8 cellular contexts compared by ENCODE assay signal in the genomic region with DNA sequence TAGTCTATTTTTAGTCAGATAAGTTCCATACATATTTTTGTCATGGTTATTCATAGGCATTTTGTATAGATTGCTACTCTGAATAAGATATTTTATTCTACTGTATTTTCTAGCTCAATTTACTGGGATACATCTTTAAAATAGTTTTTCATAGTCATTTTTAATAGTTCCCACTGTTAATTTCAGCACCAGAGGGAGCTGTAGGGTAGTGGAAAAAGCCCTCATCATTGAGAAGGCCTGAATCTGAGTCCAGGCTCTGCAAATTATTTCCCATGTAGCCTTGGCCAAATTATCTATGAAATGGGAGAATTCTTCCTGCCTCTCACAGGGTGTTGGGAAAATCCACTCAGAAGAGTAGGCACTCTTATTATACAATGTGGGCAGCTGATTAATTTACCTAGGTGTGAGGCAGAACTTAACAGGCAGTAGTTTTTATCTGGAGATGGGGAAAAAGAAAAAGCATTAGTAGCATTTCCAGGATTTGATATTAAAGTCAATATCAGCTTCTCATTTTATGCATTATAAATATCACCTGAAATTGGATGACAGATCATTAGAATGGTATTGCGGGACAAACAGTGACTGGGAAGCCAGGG.
DNase-seq lines count a peak whose midpoint lies in the region; ATAC-seq and TF ChIP-seq lines count a peak whose summit lies in the region.

No MANE protein-coding gene starts in this region.

- no peak overlapping the region for H3K27ac Mint-ChIP-seq in HFFc6
- H3K27ac Mint-ChIP-seq in stimulated activated memory B cell treated with anti-CD40 and anti-IgM and Interleukin-4, amounts not matched to agents 10 μg/mL and 1 μg/mL and 100 μg/mL, for 72 hours = no peak overlapping the region

- peak; percentile 62 for TF ChIP-seq CTCF in AG10803 (conservative IDR thresholded peaks at IDR 0.05; ENCODE audit: low read length)
- peak; percentile 71 for TF ChIP-seq CTCF in HFFc6 (IDR thresholded peaks at IDR 0.05)
- peak; percentile 70 for TF ChIP-seq CTCF in PC-9 (conservative IDR thresholded peaks at IDR 0.05)
- peak; percentile 33 to 73 (median 54) for TF ChIP-seq CTCF in sigmoid colon (IDR thresholded peaks at IDR 0.05)

- no peak overlapping the region for H3K27ac ChIP-seq in PC-9
- no peak overlapping the region for H3K27ac ChIP-seq in sigmoid colon

- H3K36me3 Mint-ChIP-seq in HFFc6 (ENCODE audit: low read depth) = no peaks in the 10 kb centered on the region
- no peaks in the 10 kb centered on the region for H3K36me3 Mint-ChIP-seq in stimulated activated memory B cell treated with anti-CD40 and anti-IgM and Interleukin-4, amounts not matched to agents 10 μg/mL and 1 μg/mL and 100 μg/mL, for 72 hours

- H3K4me3 Mint-ChIP-seq in HFFc6 = no peak overlapping the region
- H3K4me3 Mint-ChIP-seq in stimulated activated memory B cell treated with anti-CD40 and anti-IgM and Interleukin-4, amounts not matched to agents 10 μg/mL and 1 μg/mL and 100 μg/mL, for 72 hours = no peak overlapping the region

- H3K4me2 ChIP-seq in PC-9 = no peak overlapping the region

- TF ChIP-seq EP300 in sigmoid colon (IDR thresholded peaks at IDR 0.05) = no peak

- H3K9me3 ChIP-seq in PC-9 (ENCODE audit: insufficient read depth, low read depth) (no peaks in the 10 kb centered on the region), sigmoid colon (no peaks in the 10 kb centered on the region)

- CTCF ChIA-PET in PC-9 (lab: Charles Lee) = interaction anchor here (0.6 kb wide), 1 partner anchor 45 kb away, joined by 3 read pairs; no protein-coding TSS in a partner anchor

- H4K20me1 ChIP-seq in PC-9 (ENCODE audit: insufficient read depth) = no peaks in the 10 kb centered on the region

- no peaks in the 10 kb centered on the region for H3K4me1 Mint-ChIP-seq in HFFc6 (ENCODE audit: low read depth)
- no peaks in the 10 kb centered on the region for H3K4me1 Mint-ChIP-seq in stimulated activated memory B cell treated with anti-CD40 and anti-IgM and Interleukin-4, amounts not matched to agents 10 μg/mL and 1 μg/mL and 100 μg/mL, for 72 hours

- no peaks in the 10 kb centered on the region for H3K36me3 ChIP-seq in PC-9 (ENCODE audit: low read depth)
- no peaks in the 10 kb centered on the region for H3K36me3 ChIP-seq in sigmoid colon

- H2AFZ ChIP-seq in PC-9 = no peak overlapping the region

- H3K9me3 Mint-ChIP-seq in HFFc6 = no peaks in the 10 kb centered on the region
- no peaks in the 10 kb centered on the region for H3K9me3 Mint-ChIP-seq in stimulated activated memory B cell treated with anti-CD40 and anti-IgM and Interleukin-4, amounts not matched to agents 10 μg/mL and 1 μg/mL and 100 μg/mL, for 72 hours

- no peaks in the 10 kb centered on the region for H3K4me1 ChIP-seq in PC-9 (replicated peaks; ENCODE audit: insufficient read depth)
- peaks cover 0 to 24% (median 16%) of the 10 kb centered on the region in 4 donors for H3K4me1 ChIP-seq in sigmoid colon

- ATAC-seq in HG02884 (IDR thresholded peaks at IDR 0.05; ENCODE audit: unreplicated experiment) = no peak
- ATAC-seq in stimulated activated memory B cell treated with anti-CD40 and anti-IgM and Interleukin-4, amounts not matched to agents 10 μg/mL and 1 μg/mL and 100 μg/mL, for 72 hours = no peak

- no peaks in the 10 kb centered on the region for H3K27me3 Mint-ChIP-seq in HFFc6 (ENCODE audit: insufficient read depth)
- H3K27me3 Mint-ChIP-seq in stimulated activated memory B cell treated with anti-CD40 and anti-IgM and Interleukin-4, amounts not matched to agents 10 μg/mL and 1 μg/mL and 100 μg/mL, for 72 hours = peaks cover 15% of the 10 kb centered on the region

- WGBS in sigmoid colon, 2 donors = 89 to 97% methylated on average over 1 of the region's 1 CpG

- H3K4me3 ChIP-seq in AG10803 (ENCODE audit: low read length) = no peak overlapping the region
- H3K4me3 ChIP-seq in PC-9 = no peak overlapping the region
- no peak overlapping the region for H3K4me3 ChIP-seq in sigmoid colon

- H3F3A ChIP-seq in PC-9 (ENCODE audit: insufficient read depth, low read depth) = no peaks in the 10 kb centered on the region

- DNase-seq in AG10803 (ENCODE audit: low read depth) (peak; percentile 11), HFFc6 (peak; percentile 23), PC-9 (peak in 1 of 2 experiments; percentile 5), fibroblast of peridontal ligament (ENCODE audit: extremely low read depth) (peak; percentile 53), sigmoid colon (no peak)
- no peak for DNase-seq in activated T-cell treated with anti-CD3 and anti-CD28 coated beads, Interleukin-2, amount 50 U/mL, for 48 hours

- no peaks in the 10 kb centered on the region for H3K27me3 ChIP-seq in PC-9 (ENCODE audit: insufficient read depth, low read depth)
- no peaks in the 10 kb centered on the region for H3K27me3 ChIP-seq in sigmoid colon

- H3K79me2 ChIP-seq in PC-9 (ENCODE audit: low read depth) = no peaks in the 10 kb centered on the region

- POLR2A ChIA-PET in PC-9 (lab: Charles Lee; ENCODE audit: unreplicated experiment) = no interaction called here

- TF ChIP-seq POLR2A in sigmoid colon (IDR thresholded peaks at IDR 0.05) = no peak

- BruUV-seq in PC-9 (replicated peaks; lab: Mats Ljungman, UMichigan) = no TSS peak

- intact Hi-C loops in PC-9 (cut with micrococcal nuclease; ENCODE audit: unreplicated experiment) (loop anchor here (1.0 to 5.0 kb wide), 2 partner anchors 534 to 1175 kb away; no protein-coding TSS in a partner anchor), sigmoid colon (cut with DNase I) (loop anchor here (1.0 to 10.0 kb wide), 5 partner anchors 534 to 1170 kb away; no protein-coding TSS in a partner anchor)

- no peaks in the 10 kb centered on the region for H3K9me2 ChIP-seq in PC-9 (ENCODE audit: insufficient read depth)

Comparison
In these comparisons a context has a peak if more than half of its experiments do, and no peak if none do; other contexts are left out.
1. DNase-seq: peak in AG10803 (single experiment), HFFc6 (single experiment) and fibroblast of peridontal ligament (single experiment); none in sigmoid colon (single experiment) and activated T-cell treated with anti-CD3 and anti-CD28 coated beads, Interleukin-2, amount 50 U/mL, for 48 hours (0 of 2).
2. Peak in every context shown above with its lines, with median percentiles within 50 percentile points of each other: CTCF ChIP-seq.